In the genomic region with DNA sequence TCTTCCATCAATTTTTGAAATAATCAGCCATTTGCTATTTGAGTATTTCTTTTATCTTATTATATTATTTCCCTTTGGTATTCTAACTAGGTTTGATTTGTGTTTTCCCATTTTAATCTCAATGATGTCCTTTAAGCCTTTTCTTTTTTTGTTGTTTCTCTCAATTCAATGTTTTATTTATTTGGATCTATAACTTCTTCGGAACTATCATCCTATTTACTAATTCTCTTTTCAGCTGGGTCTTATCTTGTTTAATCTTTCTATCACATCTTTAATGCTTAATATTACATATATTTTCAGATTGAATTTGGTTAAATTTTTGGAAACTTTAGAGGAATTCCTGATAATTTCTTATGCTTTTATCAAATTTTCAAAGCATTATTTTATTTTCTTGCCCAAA, we compare ENCODE assay signal across 9 cellular contexts.
"Had no signal": no experiment of that assay in that cellular context is flagged by ENCODE, and none has a peak within 500 bp of the region (broad histone marks: within the 10 kb centered on the region; RNA-seq: fewer than 3 reads in every experiment).

No MANE protein-coding gene starts in this region.

- H3K27ac Mint-ChIP-seq: H9, IgD-negative memory B cell had no signal

- H3K27ac ChIP-seq: GM23248, HL-60 had no signal

- ATAC-seq: HepG2 had no signal

- FAIRE-seq: H1, H54, HepG2 had no signal

- H3K4me1 Mint-ChIP-seq: H9, IgD-negative memory B cell had no signal

- H3K4me3 ChIP-seq: GM23248 had no signal

- H3K4me3 Mint-ChIP-seq: H9, IgD-negative memory B cell had no signal

- H3K27me3 Mint-ChIP-seq: IgD-negative memory B cell had no signal

- DNase-seq: GM23248, H9, HCEC 1CT, KBM-7 had no signal
